Comparison of ENCODE assay signal across 16 cellular contexts in genomic region chr21:27362249-27362648, GRCh38.
DNase-seq lines count a peak whose midpoint lies in the region; TF ChIP-seq lines count a peak whose summit lies in the region.
"Had no signal": no experiment of that assay in that cellular context is flagged by ENCODE, and none has a peak within 500 bp of the region (broad histone marks: within the 10 kb centered on the region; RNA-seq: fewer than 3 reads in every experiment).

No MANE protein-coding gene starts in this region.

- H4K5ac ChIP-seq in mesendoderm (ENCODE audit: low read length): no peak overlapping the region

- H3K4me3 ChIP-seq in cardiac fibroblast (replicated peaks in 1 of 2; ENCODE audit: low read depth in 2 of 2, low read length in 2 of 2) (no peak overlapping the region), mesendoderm (ENCODE audit: low read length) (no peak overlapping the region), neural progenitor cell (no peak overlapping the region)
- H3K4me3 ChIP-seq: ovary, SJCRH30 had no signal

- no peak overlapping the region for H3K27ac ChIP-seq in mesendoderm (ENCODE audit: low read depth, low read length)
- no peak overlapping the region for H3K27ac ChIP-seq in neural progenitor cell
- H3K27ac ChIP-seq: ovary, SJCRH30, WERI-Rb-1 had no signal

- no peaks in the 10 kb centered on the region for H3F3A ChIP-seq in neural progenitor cell (ENCODE audit: low read depth)

- no peak overlapping the region for H2AFZ ChIP-seq in neural progenitor cell (replicated peaks)

- H3K4ac ChIP-seq in mesendoderm (ENCODE audit: low read depth, low read length): no peak overlapping the region

- H3K9me3 ChIP-seq in neural progenitor cell (ENCODE audit: low read depth): no peaks in the 10 kb centered on the region
- H3K9me3 ChIP-seq: ovary, SJCRH30 had no signal

- H4K8ac ChIP-seq in mesendoderm (ENCODE audit: low read depth, low read length): no peak overlapping the region

- WGBS in mesendoderm (ENCODE audit: extremely low coverage, insufficient coverage, low lambda C conversion rate): no CpG with 5 or more reads among the region's 1 CpG

- H2BK15ac ChIP-seq in mesendoderm (replicated peaks; ENCODE audit: low read depth): no peak overlapping the region

- H3K4me1 ChIP-seq in mesendoderm (ENCODE audit: control insufficient read depth, low read depth, low read length): peaks cover 2% of the 10 kb centered on the region
- no peaks in the 10 kb centered on the region for H3K4me1 ChIP-seq in neural progenitor cell
- H3K4me1 ChIP-seq: SJCRH30 had no signal

- H3K4me3 Mint-ChIP-seq in neural progenitor cell: no peak overlapping the region
- H3K4me3 Mint-ChIP-seq in activated T-helper 1 cell treated with anti-CD3 and anti-CD28 coated beads, Interleukin-12 subunit alpha, Interleukin-12 subunit beta, Interleukin-2, Interleukin-4 antibody, amounts not matched to agents 30 ng/mL and 10 ng/mL and 1 ng/mL, durations not matched to agents 14 hours and 24 hours and 36 hours: no peak overlapping the region

- no peak overlapping the region for H3K27ac Mint-ChIP-seq in neural progenitor cell
- H3K27ac Mint-ChIP-seq in activated T-helper 1 cell treated with anti-CD3 and anti-CD28 coated beads, Interleukin-12 subunit alpha, Interleukin-12 subunit beta, Interleukin-2, Interleukin-4 antibody, amounts not matched to agents 30 ng/mL and 10 ng/mL and 1 ng/mL, durations not matched to agents 14 hours and 24 hours and 36 hours: no peak overlapping the region

- H3K9me3 Mint-ChIP-seq in neural progenitor cell: no peaks in the 10 kb centered on the region
- peaks cover 4% of the 10 kb centered on the region for H3K9me3 Mint-ChIP-seq in activated T-helper 1 cell treated with anti-CD3 and anti-CD28 coated beads, Interleukin-12 subunit alpha, Interleukin-12 subunit beta, Interleukin-2, Interleukin-4 antibody, amounts not matched to agents 30 ng/mL and 10 ng/mL and 1 ng/mL, durations not matched to agents 14 hours and 24 hours and 36 hours

- no peak overlapping the region for H3K18ac ChIP-seq in mesendoderm (ENCODE audit: low read length)

- H3K27me3 ChIP-seq in mesendoderm (ENCODE audit: insufficient read depth, low read length, poor library complexity): no peaks in the 10 kb centered on the region
- H3K27me3 ChIP-seq in neural progenitor cell: no peaks in the 10 kb centered on the region
- H3K27me3 ChIP-seq: ovary, SJCRH30 had no signal

- H2BK5ac ChIP-seq in mesendoderm (ENCODE audit: low read length): no peak overlapping the region

- H3K79me2 ChIP-seq in mesendoderm (ENCODE audit: control insufficient read depth, insufficient read depth, low read length): no peaks in the 10 kb centered on the region
- H3K79me2 ChIP-seq in neural progenitor cell (ENCODE audit: low read depth): no peaks in the 10 kb centered on the region

- no peaks in the 10 kb centered on the region for H4K20me1 ChIP-seq in neural progenitor cell (ENCODE audit: low read depth)

- no peaks in the 10 kb centered on the region for H3K36me3 Mint-ChIP-seq in neural progenitor cell
- no peaks in the 10 kb centered on the region for H3K36me3 Mint-ChIP-seq in activated T-helper 1 cell treated with anti-CD3 and anti-CD28 coated beads, Interleukin-12 subunit alpha, Interleukin-12 subunit beta, Interleukin-2, Interleukin-4 antibody, amounts not matched to agents 30 ng/mL and 10 ng/mL and 1 ng/mL, durations not matched to agents 14 hours and 24 hours and 36 hours (ENCODE audit: low read depth)

- H3K9ac ChIP-seq in mesendoderm (ENCODE audit: low read length) (no peak overlapping the region), neural progenitor cell (no peak overlapping the region)

- no peak overlapping the region for H3K23ac ChIP-seq in mesendoderm (ENCODE audit: low read length)

- no peaks in the 10 kb centered on the region for H3K36me3 ChIP-seq in mesendoderm (ENCODE audit: control insufficient read depth, insufficient read depth, low read length)
- H3K36me3 ChIP-seq in neural progenitor cell: no peaks in the 10 kb centered on the region
- H3K36me3 ChIP-seq: ovary, SJCRH30, WERI-Rb-1 had no signal

- H2AK5ac ChIP-seq in mesendoderm (ENCODE audit: low read length): no peak overlapping the region

- peak; percentile 10 for DNase-seq in DMS53 (lab: John Stamatoyannopoulos, UW)
- DNase-seq in DMS53 treated with DMSO at 0.1 percent for 48 hours (lab: John Stamatoyannopoulos, UW; ENCODE audit: unreplicated experiment): no peak
- DNase-seq in M059J (ENCODE audit: low read depth): peak; percentile 55
- DNase-seq in cardiac fibroblast (ENCODE audit: low read depth in 2 of 2): peak; percentile 29 to 31
- peak; percentile 70 for DNase-seq in mesendoderm
- no peak for DNase-seq in NCI-H1417 treated with DMSO at 0.1 percent for 48 hours (lab: John Stamatoyannopoulos, UW)
- no peak for DNase-seq in neural progenitor cell (ENCODE audit: low spot score)
- no peak for DNase-seq in activated T-helper 1 cell treated with anti-CD3 and anti-CD28 coated beads, Interleukin-12 subunit alpha, Interleukin-12 subunit beta, Interleukin-2, Interleukin-4 antibody, amounts not matched to agents 30 ng/mL and 10 ng/mL and 1 ng/mL, durations not matched to agents 14 hours and 24 hours and 36 hours (ENCODE audit: low spot score)
- DNase-seq: activated naive CD4-positive, alpha-beta T cell treated with Interleukin-2 at 50 U/mL for 16 hours; Calu3; caudate nucleus; NCI-H187 treated with DMSO at 0.1 percent for 48 hours; ovary; SJCRH30; stimulated activated CD4-positive, alpha-beta T cell treated with anti-CD3 and anti-CD28 coated beads, Interleukin-15, amount 100 ng/mL, for 24 hours; WERI-Rb-1 had no signal

- no peaks in the 10 kb centered on the region for H3K4me1 Mint-ChIP-seq in neural progenitor cell
- H3K4me1 Mint-ChIP-seq in activated T-helper 1 cell treated with anti-CD3 and anti-CD28 coated beads, Interleukin-12 subunit alpha, Interleukin-12 subunit beta, Interleukin-2, Interleukin-4 antibody, amounts not matched to agents 30 ng/mL and 10 ng/mL and 1 ng/mL, durations not matched to agents 14 hours and 24 hours and 36 hours (ENCODE audit: low read depth): no peaks in the 10 kb centered on the region

- no peak overlapping the region for H3K4me2 ChIP-seq in mesendoderm (ENCODE audit: low read length)
- H3K4me2 ChIP-seq in neural progenitor cell: no peak overlapping the region

- H2BK120ac ChIP-seq in mesendoderm (ENCODE audit: low read depth, low read length): no peak overlapping the region

- H3K79me1 ChIP-seq in mesendoderm (ENCODE audit: low read length): no peaks in the 10 kb centered on the region

- H3K56ac ChIP-seq in mesendoderm (ENCODE audit: low read length): no peak overlapping the region

- no peaks in the 10 kb centered on the region for H3K27me3 Mint-ChIP-seq in neural progenitor cell (ENCODE audit: insufficient read depth, low read depth)
- no peaks in the 10 kb centered on the region for H3K27me3 Mint-ChIP-seq in activated T-helper 1 cell treated with anti-CD3 and anti-CD28 coated beads, Interleukin-12 subunit alpha, Interleukin-12 subunit beta, Interleukin-2, Interleukin-4 antibody, amounts not matched to agents 30 ng/mL and 10 ng/mL and 1 ng/mL, durations not matched to agents 14 hours and 24 hours and 36 hours (ENCODE audit: insufficient read depth)

- TF ChIP-seq CTCF in cardiac fibroblast (IDR thresholded peaks at IDR 0.05; ENCODE audit: low read depth, low read length) (peak; percentile 16), neural progenitor cell (IDR thresholded peaks at IDR 0.05) (no peak)

- intact Hi-C loops in activated T-helper 1 cell treated with anti-CD3 and anti-CD28 coated beads, Interleukin-12 subunit alpha, Interleukin-12 subunit beta, Interleukin-2, Interleukin-4 antibody, amounts not matched to agents 30 ng/mL and 10 ng/mL and 1 ng/mL, durations not matched to agents 14 hours and 24 hours and 36 hours (cut with micrococcal nuclease): no loop called here

Comparison
In these comparisons a context has a peak if more than half of its experiments do, and no peak if none do; other contexts are left out.
1. DNase-seq: peak in DMS53 (single experiment), M059J (single experiment), cardiac fibroblast (2 of 2) and mesendoderm (single experiment); none in DMS53 treated with DMSO at 0.1 percent for 48 hours (single experiment), NCI-H1417 treated with DMSO at 0.1 percent for 48 hours (single experiment), neural progenitor cell (single experiment) and activated T-helper 1 cell treated with anti-CD3 and anti-CD28 coated beads, Interleukin-12 subunit alpha, Interleukin-12 subunit beta, Interleukin-2, Interleukin-4 antibody, amounts not matched to agents 30 ng/mL and 10 ng/mL and 1 ng/mL, durations not matched to agents 14 hours and 24 hours and 36 hours (single experiment).